8 cellular contexts compared by ENCODE assay signal in genomic region chr4:84441758-84442377, GRCh38. TPM values are rescaled to one million over a fixed set of nuclear protein-coding genes. Genes with fewer than 3 reads are reported as not detected.
"Had no signal": no experiment of that assay in that cellular context is flagged by ENCODE, and none has a peak within 500 bp of the region (broad histone marks: within the 10 kb centered on the region; RNA-seq: fewer than 3 reads in every experiment).

No MANE protein-coding gene starts in this region.

- H3K9ac ChIP-seq: GM23248 had no signal

- H3K4me3 ChIP-seq: GM23248 had no signal

- H3K27ac ChIP-seq: GM23248 had no signal

- H2AFZ ChIP-seq: GM23248 had no signal

- FAIRE-seq: H54, HepG2 had no signal

- DNase-seq: GM23248, GOT3, H9, HCEC 1CT, KBM-7 had no signal

RNA-seq across cellular contexts. Expression of gene NKX6-1, which starts 57.2 kb away (rescaled TPM):
- total RNA-seq: HepG2 had no signal
- polyA plus RNA-seq: GM23248, HepG2, IgD-negative memory B cell had no signal
